Comparison of ENCODE assay signal across 14 cellular contexts in the genomic region with DNA sequence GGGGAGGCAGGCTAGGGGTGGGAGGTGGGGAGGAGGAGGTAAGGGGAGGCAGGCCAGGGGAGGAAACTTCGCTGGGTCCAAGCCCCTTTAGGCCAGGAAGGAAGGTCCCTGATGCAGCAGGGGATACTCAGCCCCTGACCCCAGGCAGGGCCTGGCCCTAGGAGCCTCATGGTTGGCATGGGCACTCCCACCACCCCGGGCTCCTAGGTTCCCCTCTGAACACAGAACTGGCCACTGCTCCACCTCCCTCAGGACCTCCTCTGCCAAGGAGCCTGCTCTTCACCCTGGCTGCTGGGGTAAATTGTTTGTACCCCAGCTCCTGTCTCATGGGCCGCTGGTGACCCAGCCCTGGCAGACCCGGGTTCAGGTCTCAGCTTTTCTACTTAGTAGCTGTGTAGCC. TPM values are rescaled to one million over a fixed set of nuclear protein-coding genes. Genes with fewer than 3 reads are reported as not detected.
"Had no signal": no experiment of that assay in that cellular context is flagged by ENCODE, and none has a peak within 500 bp of the region (broad histone marks: within the 10 kb centered on the region; RNA-seq: fewer than 3 reads in every experiment).

No MANE protein-coding gene starts in this region.

- DNase-seq: activated CD4-positive, alpha-beta T cell treated with anti-CD3 and anti-CD28 coated beads, Interleukin-2, amount 10 ng/mL, durations not matched to agents 7 days and 5 days; activated CD4-positive, CD25-positive, alpha-beta regulatory T cell; activated CD8-positive, alpha-beta memory T cell treated with anti-CD3 and anti-CD28 coated beads, Interleukin-2, amount 50 U/mL, for 48 hours; activated naive CD4-positive, alpha-beta T cell; brain microvascular endothelial cell; cortex of kidney; effector memory CD8-positive, alpha-beta T cell; hippocampal formation; kidney glomerular epithelial cell; SJCRH30; stimulated activated naive CD8-positive, alpha-beta T cell treated with anti-CD3 and anti-CD28 coated beads, Interleukin-15, Interleukin-2, amounts not matched to agents 100 U/mL and 50 U/mL, for 24 hours had no signal

- H3K9me3 ChIP-seq: SJCRH30 had no signal

- H3K4me3 ChIP-seq: SJCRH30, smooth muscle cell had no signal

- ATAC-seq: effector memory CD8-positive, alpha-beta T cell; stimulated activated naive CD8-positive, alpha-beta T cell treated with anti-CD3 and anti-CD28 coated beads, Interleukin-15, Interleukin-2, amounts not matched to agents 100 U/mL and 50 U/mL, for 24 hours had no signal

- H3K27ac ChIP-seq: brain microvascular endothelial cell, epithelial cell of prostate, SJCRH30 had no signal

- H3K36me3 ChIP-seq: brain microvascular endothelial cell, SJCRH30 had no signal

- H3K27me3 ChIP-seq: brain microvascular endothelial cell, SJCRH30 had no signal

RNA-seq across cellular contexts. Expression of a gene that starts 25.8 kb away (rescaled TPM):
- total RNA-seq: activated CD4-positive, alpha-beta T cell treated with anti-CD3 and anti-CD28 coated beads, Interleukin-2, amount 10 ng/mL, durations not matched to agents 7 days and 5 days; T-helper 2 cell treated with Interferon-gamma antibody and Interleukin-4, amounts not matched to agents 100 ng/mL and 5 ng/mL, for 36 hours had no signal
